Comparison of ENCODE assay signal across 25 cellular contexts in the genomic region with DNA sequence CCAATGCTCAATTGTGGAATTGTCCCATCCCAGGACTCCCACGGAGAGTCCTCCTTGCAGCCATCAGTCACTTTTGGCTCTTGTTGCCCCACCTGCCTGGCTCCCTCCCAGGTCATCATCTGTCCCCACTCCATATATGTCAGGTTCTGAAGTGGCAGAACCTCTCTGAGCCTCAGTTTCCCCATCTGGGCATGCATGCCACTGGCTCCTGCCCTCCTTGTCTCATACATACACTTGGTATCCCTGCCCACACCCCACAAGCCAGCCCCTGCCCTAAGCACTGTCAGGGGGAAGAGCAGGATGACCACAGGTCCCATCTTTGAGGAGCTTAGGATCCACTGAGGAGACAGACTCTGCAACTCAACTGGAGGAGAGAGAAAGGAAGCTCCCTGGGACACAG.
"Had no signal": no experiment of that assay in that cellular context is flagged by ENCODE, and none has a peak within 500 bp of the region (broad histone marks: within the 10 kb centered on the region; RNA-seq: fewer than 3 reads in every experiment).

No MANE protein-coding gene starts in this region.

- H3K27me3 ChIP-seq: heart left ventricle, right atrium auricular region, right lobe of liver, suprapubic skin, tibial artery, uterus had no signal

- H3K4me3 Mint-ChIP-seq: immature natural killer cell; memory B cell; naive thymus-derived CD4-positive, alpha-beta T cell; nephron; neural crest cell; stimulated activated effector memory CD8-positive, alpha-beta T cell treated with anti-CD3 and anti-CD28 coated beads, Interleukin-12 subunit alpha, Interleukin-12 subunit beta, amount 100 ng/mL, for 72 hours; stimulated activated naive CD8-positive, alpha-beta T cell treated with anti-CD3 and anti-CD28 coated beads, Interleukin-15, Interleukin-2, amounts not matched to agents 100 ng/mL and 50 ng/mL, for 24 hours had no signal

- H3K4me1 Mint-ChIP-seq: immature natural killer cell; memory B cell; naive thymus-derived CD4-positive, alpha-beta T cell; nephron; neural crest cell; stimulated activated effector memory CD8-positive, alpha-beta T cell treated with anti-CD3 and anti-CD28 coated beads, Interleukin-12 subunit alpha, Interleukin-12 subunit beta, amount 100 ng/mL, for 72 hours had no signal

- H3K4me1 ChIP-seq: heart left ventricle, left ventricle myocardium inferior, parathyroid adenoma, right atrium auricular region, right lobe of liver, suprapubic skin, tibial artery, uterus had no signal

- H3K27me3 Mint-ChIP-seq: stimulated activated naive CD8-positive, alpha-beta T cell treated with anti-CD3 and anti-CD28 coated beads, Interleukin-15, Interleukin-2, amounts not matched to agents 100 ng/mL and 50 ng/mL, for 24 hours had no signal

- H3K36me3 Mint-ChIP-seq: immature natural killer cell; memory B cell; naive thymus-derived CD4-positive, alpha-beta T cell; stimulated activated effector memory CD8-positive, alpha-beta T cell treated with anti-CD3 and anti-CD28 coated beads, Interleukin-12 subunit alpha, Interleukin-12 subunit beta, amount 100 ng/mL, for 72 hours had no signal

- H3K36me3 ChIP-seq: heart left ventricle, left ventricle myocardium inferior, right atrium auricular region, right lobe of liver, suprapubic skin, thoracic aorta, tibial artery, uterus had no signal

- H3K4me3 ChIP-seq: heart left ventricle, left ventricle myocardium inferior, mucosa of descending colon, right atrium auricular region, right lobe of liver, skin epidermis, suprapubic skin, thoracic aorta, tibial artery, uterus had no signal

- H3K9me3 ChIP-seq: heart left ventricle, left ventricle myocardium inferior, mucosa of descending colon, right atrium auricular region, right lobe of liver, suprapubic skin, thoracic aorta, tibial artery, uterus had no signal

- DNase-seq: hypothalamus; immature natural killer cell; left ventricle myocardium inferior; midbrain; mucosa of descending colon; naive thymus-derived CD4-positive, alpha-beta T cell; nucleus accumbens; right lobe of liver; stimulated activated CD4-positive, alpha-beta T cell treated with anti-CD3 and anti-CD28 coated beads, Interleukin-4, amount 100 ng/mL, for 24 hours; stimulated activated naive CD4-positive, alpha-beta T cell; tibial artery; trophoblast cell; uterus had no signal

- H3K9me3 Mint-ChIP-seq: immature natural killer cell; memory B cell; nephron; neural crest cell; stimulated activated effector memory CD8-positive, alpha-beta T cell treated with anti-CD3 and anti-CD28 coated beads, Interleukin-12 subunit alpha, Interleukin-12 subunit beta, amount 100 ng/mL, for 72 hours; stimulated activated naive CD8-positive, alpha-beta T cell treated with anti-CD3 and anti-CD28 coated beads, Interleukin-15, Interleukin-2, amounts not matched to agents 100 ng/mL and 50 ng/mL, for 24 hours had no signal

- ATAC-seq: heart left ventricle; mucosa of descending colon; naive thymus-derived CD4-positive, alpha-beta T cell; right lobe of liver; stimulated activated effector memory CD8-positive, alpha-beta T cell treated with anti-CD3 and anti-CD28 coated beads, Interleukin-12 subunit alpha, Interleukin-12 subunit beta, amount 100 ng/mL, for 72 hours had no signal

- H3K27ac ChIP-seq: heart left ventricle, left ventricle myocardium inferior, parathyroid adenoma, right atrium auricular region, right lobe of liver, skin epidermis, suprapubic skin, thoracic aorta, tibial artery, uterus had no signal

- H3K27ac Mint-ChIP-seq: immature natural killer cell; memory B cell; naive thymus-derived CD4-positive, alpha-beta T cell; nephron; progenitor cell of endocrine pancreas; stimulated activated effector memory CD8-positive, alpha-beta T cell treated with anti-CD3 and anti-CD28 coated beads, Interleukin-12 subunit alpha, Interleukin-12 subunit beta, amount 100 ng/mL, for 72 hours; stimulated activated naive CD8-positive, alpha-beta T cell treated with anti-CD3 and anti-CD28 coated beads, Interleukin-15, Interleukin-2, amounts not matched to agents 100 ng/mL and 50 ng/mL, for 24 hours had no signal
